8 cellular contexts compared by ENCODE assay signal in genomic region chr10:72242675-72243074, GRCh38. TPM values are rescaled to one million over a fixed set of nuclear protein-coding genes. Genes with fewer than 3 reads are reported as not detected.
DNase-seq lines count a peak whose midpoint lies in the region; ATAC-seq and TF ChIP-seq lines count a peak whose summit lies in the region.

No MANE protein-coding gene starts in this region.

- WGBS in esophagus squamous epithelium, 2 donors, result 41 to 77% methylated on average over 4 of the region's 4 CpGs

- ATAC-seq in omental fat pad (ENCODE audit: low FRiP score) (peak; percentile 44), GM21619 (IDR thresholded peaks at IDR 0.05; ENCODE audit: unreplicated experiment) (no peak), HG03280 (IDR thresholded peaks at IDR 0.05; ENCODE audit: unreplicated experiment) (no peak)

- H3K9me3 ChIP-seq in esophagus squamous epithelium, result no peaks in the 10 kb centered on the region

- intact Hi-C loops in esophagus squamous epithelium (cut with DNase I), result loop anchor here (10.0 kb wide), 1 partner anchor 92 kb away; no protein-coding TSS in a partner anchor

- H3K4me1 ChIP-seq in esophagus squamous epithelium, result peaks cover 44 to 66% (median 59%) of the 10 kb centered on the region in 3 donors

- H3K27me3 ChIP-seq in esophagus squamous epithelium, result no peaks in the 10 kb centered on the region

- POLR2A ChIA-PET in RWPE1 (lab: Yijun Ruan, JAX; ENCODE audit: low non-redundant PET), result no interaction called here

- no peaks in the 10 kb centered on the region for H3K36me3 ChIP-seq in esophagus squamous epithelium

- no peak for TF ChIP-seq POLR2A in esophagus squamous epithelium (IDR thresholded peaks at IDR 0.05)

- DNase-seq in CD1c-positive myeloid dendritic cell (ENCODE audit: extremely low spot score), result peak; percentile 63
- DNase-seq in RWPE1 (ENCODE audit: low spot score), result no peak
- DNase-seq in esophagus squamous epithelium (lab: John Stamatoyannopoulos, UW), result no peak
- DNase-seq in omental fat pad (ENCODE audit: low spot score), result no peak
- DNase-seq in HuH-7.5 (ENCODE audit: low spot score), result no peak
- no peak for DNase-seq in DMS79 (lab: John Stamatoyannopoulos, UW)

- H3K4me3 ChIP-seq in esophagus squamous epithelium, result no peak overlapping the region

- CTCF ChIA-PET in RWPE1 (lab: Yijun Ruan, JAX), result interaction anchor here (0.5 to 0.6 kb wide), 2 partner anchors 20 to 93 kb away, joined by 3 read pairs; no protein-coding TSS in a partner anchor

- peak overlapping the region; percentile 100 for H3K27ac ChIP-seq in RWPE1
- peak overlapping the region; percentile 71 to 96 (median 92) for H3K27ac ChIP-seq in esophagus squamous epithelium

- TF ChIP-seq CTCF in RWPE1 (conservative IDR thresholded peaks at IDR 0.05; ENCODE audit: low read depth), result no peak
- TF ChIP-seq CTCF in esophagus squamous epithelium (IDR thresholded peaks at IDR 0.05), result no peak
- TF ChIP-seq CTCF in omental fat pad (IDR thresholded peaks at IDR 0.05), result no peak

RNA-seq across cellular contexts. Expression of gene ASCC1, which starts 26.6 kb away (rescaled TPM):
- total RNA-seq in esophagus squamous epithelium, result 10 to 100 TPM; 18.7 to 28.4 (median 24.7) TPM
- total RNA-seq in omental fat pad, result 10 to 100 TPM; 21.3 to 34.5 (median 26.3) TPM

RNA-seq across cellular contexts. Expression of gene ANAPC16, which starts 26.9 kb away (rescaled TPM):
- 100 to 1,000 TPM in 1 of 4 donors, 10 to 100 TPM in 3; 34.2 to 104 (median 58.1) TPM for total RNA-seq in esophagus squamous epithelium
- total RNA-seq in omental fat pad, result 10 to 100 TPM; 52.2 to 97.6 (median 76.3) TPM

RNA-seq across cellular contexts. Expression of gene DDIT4, which starts 31.0 kb away (rescaled TPM):
- total RNA-seq in esophagus squamous epithelium (100 to 1,000 TPM in 3 of 4 donors, 10 to 100 TPM in 1; 49.4 to 384 (median 138) TPM), omental fat pad (100 to 1,000 TPM in 3 of 4 donors, 10 to 100 TPM in 1; 56.2 to 527 (median 185) TPM)
